Comparison of ENCODE assay signal across 8 cellular contexts in the genomic region with DNA sequence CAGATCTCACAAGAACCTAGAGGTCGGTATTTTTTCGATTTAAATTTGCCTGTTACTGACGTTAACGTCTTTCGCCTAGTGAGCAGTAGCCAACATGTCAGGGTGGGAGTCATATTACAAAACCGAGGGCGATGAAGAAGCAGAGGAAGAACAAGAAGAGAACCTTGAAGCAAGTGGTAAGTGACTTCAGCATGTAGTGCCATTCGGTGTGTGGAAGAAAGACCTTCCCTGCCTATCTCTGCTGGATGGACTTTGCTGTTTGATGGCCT. TPM values are rescaled to one million over a fixed set of nuclear protein-coding genes. Genes with fewer than 3 reads are reported as not detected.
DNase-seq lines count a peak whose midpoint lies in the region; ATAC-seq and TF ChIP-seq lines count a peak whose summit lies in the region.

No MANE protein-coding gene starts in this region.

- WGBS in ectodermal cell, 2 experiments, result 7 to 9% methylated on average over 8 of the region's 8 CpGs

- peaks cover 88% of the 10 kb centered on the region for H4K20me1 ChIP-seq in BLaER1

- no peak for TF ChIP-seq POLR2A in NB4 (IDR thresholded peaks at IDR 0.05; ENCODE audit: extremely low read depth, insufficient read length)

- no peaks in the 10 kb centered on the region for H3K9me3 Mint-ChIP-seq in nephron

- H3K4me1 ChIP-seq in BLaER1 (peaks cover 34% of the 10 kb centered on the region), ectodermal cell (ENCODE audit: control insufficient read depth, insufficient read depth, low read length) (peaks cover 10% of the 10 kb centered on the region)

- peak overlapping the region; percentile 95 to 99 (median 96) for H3K27ac Mint-ChIP-seq in nephron

- H3K9me3 ChIP-seq in BLaER1 (no peaks in the 10 kb centered on the region), ectodermal cell (ENCODE audit: control insufficient read depth, low read length) (no peaks in the 10 kb centered on the region)

- H3K4me2 ChIP-seq in BLaER1, result peak overlapping the region; percentile 94

- ATAC-seq in HG03025 (IDR thresholded peaks at IDR 0.05; ENCODE audit: low FRiP score, unreplicated experiment), result no peak

- H3K4me3 ChIP-seq in BLaER1 (peak overlapping the region; percentile 93), NB4 (ENCODE audit: low read depth, low read length) (peak overlapping the region; percentile 96), ectodermal cell (ENCODE audit: insufficient read depth, low read depth, low read length) (peak overlapping the region; percentile 100)

- H3K36me3 ChIP-seq in BLaER1 (peaks cover 50% of the 10 kb centered on the region), ectodermal cell (ENCODE audit: control insufficient read depth, insufficient read depth, low read length) (peaks cover 32% of the 10 kb centered on the region)

- TF ChIP-seq CTCF in NB4 (IDR thresholded peaks at IDR 0.05; ENCODE audit: low read depth, low read length), result no peak
- TF ChIP-seq CTCF in nephron (IDR thresholded peaks at IDR 0.05; ENCODE audit: unreplicated experiment in 3 of 3), result no peak

- no peaks in the 10 kb centered on the region for H3K27me3 Mint-ChIP-seq in nephron (ENCODE audit: low read depth)

- DNase-seq in NB4 (ENCODE audit: low read depth), result no peak
- no peak for DNase-seq in foreskin melanocyte
- no peak for DNase-seq in CD1c-positive myeloid dendritic cell (ENCODE audit: extremely low spot score)
- DNase-seq in cerebellar nuclear complex (lab: John Stamatoyannopoulos, UW), result no peak

- H3K9ac ChIP-seq in BLaER1, result peak overlapping the region; percentile 95

- peak overlapping the region; percentile 94 for H3K27ac ChIP-seq in BLaER1
- peak overlapping the region; percentile 98 for H3K27ac ChIP-seq in ectodermal cell (ENCODE audit: insufficient read depth, low read depth, low read length, poor library complexity, severe bottlenecking)

- H3K27me3 ChIP-seq in BLaER1 (no peaks in the 10 kb centered on the region), ectodermal cell (ENCODE audit: control insufficient read depth, insufficient read depth, low read length, poor library complexity, severe bottlenecking) (no peaks in the 10 kb centered on the region)

- H3K4me3 Mint-ChIP-seq in nephron, result peak overlapping the region; percentile 95 to 98 (median 96)

- H3K36me3 Mint-ChIP-seq in nephron (ENCODE audit: low read depth), result peaks cover 33% of the 10 kb centered on the region

- H3K4me1 Mint-ChIP-seq in nephron, result peaks cover 25% of the 10 kb centered on the region

RNA-seq across cellular contexts. Expression of gene XRCC6, which starts 0.8 kb away (rescaled TPM):
- polyA plus RNA-seq in ectodermal cell (2013, experiment 1 of 4), result 516 TPM
- 470 TPM for polyA plus RNA-seq in ectodermal cell (2013, experiment 2 of 4)
- 435 TPM for polyA plus RNA-seq in ectodermal cell (2013, experiment 3 of 4)
- polyA plus RNA-seq in ectodermal cell (2013, experiment 4 of 4), result 447 TPM

RNA-seq across cellular contexts. Expression of gene DESI1, which starts 1.0 kb away (rescaled TPM):
- 34.0 TPM for polyA plus RNA-seq in ectodermal cell (2013, experiment 1 of 4)
- polyA plus RNA-seq in ectodermal cell (2013, experiment 2 of 4), result 32.7 TPM
- polyA plus RNA-seq in ectodermal cell (2013, experiment 3 of 4), result 24.5 TPM
- polyA plus RNA-seq in ectodermal cell (2013, experiment 4 of 4), result 26.0 TPM

RNA-seq across cellular contexts. Expression of gene PMM1, which starts 32.2 kb away (rescaled TPM):
- polyA plus RNA-seq in ectodermal cell (2013, experiment 1 of 4), result 18.4 TPM
- polyA plus RNA-seq in ectodermal cell (2013, experiment 2 of 4), result 18.2 TPM
- polyA plus RNA-seq in ectodermal cell (2013, experiment 3 of 4), result 17.1 TPM
- polyA plus RNA-seq in ectodermal cell (2013, experiment 4 of 4), result 19.0 TPM
